23 cellular contexts compared by ENCODE assay signal in the genomic region with DNA sequence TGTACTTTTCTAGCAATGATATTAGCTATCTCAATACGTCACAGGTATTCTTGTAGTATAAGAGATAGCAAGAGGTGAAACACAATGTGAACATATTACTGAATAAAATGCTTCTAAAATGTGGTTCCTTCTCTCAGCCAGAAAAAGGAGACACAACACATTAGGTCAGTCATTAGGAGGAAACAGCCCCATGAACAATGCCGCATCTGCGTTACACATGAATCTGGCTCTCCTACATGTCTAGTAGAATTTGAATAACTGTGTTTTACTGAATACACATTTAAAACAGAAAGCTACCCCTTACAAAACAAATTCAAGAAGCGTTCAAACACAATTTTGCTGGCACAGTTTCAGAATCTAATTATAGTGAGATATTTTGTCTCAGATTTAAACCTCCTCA. TPM values are rescaled to one million over a fixed set of nuclear protein-coding genes. Genes with fewer than 3 reads are reported as not detected.
A peak's percentile ranks its signal among the peaks of the same experiment; 100 is the strongest.
DNase-seq lines count a peak whose midpoint lies in the region; ATAC-seq and TF ChIP-seq lines count a peak whose summit lies in the region.
"Had no signal": no experiment of that assay in that cellular context is flagged by ENCODE, and none has a peak within 500 bp of the region (broad histone marks: within the 10 kb centered on the region; RNA-seq: fewer than 3 reads in every experiment).

No MANE protein-coding gene starts in this region.

- H3K4me3 Mint-ChIP-seq in T-helper 17 cell (peak overlapping the region; percentile 70), endodermal cell (no peak overlapping the region)
- H3K4me3 Mint-ChIP-seq: activated CD4-positive, alpha-beta T cell treated with anti-CD3 and anti-CD28 coated beads for 36 hours; stimulated activated memory B cell treated with anti-CD40 and anti-IgM and Interleukin-4, amounts not matched to agents 10 μg/mL and 1 μg/mL and 100 μg/mL, for 72 hours had no signal

- DNase-seq in NCI-H1436 (lab: John Stamatoyannopoulos, UW) (peak; percentile 8), NCI-H1436 treated with DMSO at 0.1 percent for 48 hours (lab: John Stamatoyannopoulos, UW) (no peak), NCI-H1105 treated with DMSO at 0.1 percent for 48 hours (lab: John Stamatoyannopoulos, UW) (peak; percentile 65), T-helper 17 cell (no peak), mesenchymal stem cell (no peak), SHP77 treated with DMSO at 0.1 percent for 48 hours (lab: John Stamatoyannopoulos, UW) (no peak), KBM-7 (no peak), endodermal cell (no peak)
- DNase-seq: 8988T; activated CD4-positive, alpha-beta T cell treated with anti-CD3 and anti-CD28 coated beads for 36 hours; activated CD8-positive, alpha-beta memory T cell treated with anti-CD3 and anti-CD28 coated beads, Interleukin-2, amount 50 U/mL, for 4 hours; activated naive CD4-positive, alpha-beta T cell; cortex of kidney; left colon; NCI-H146; NCI-H524 treated with DMSO at 0.1 percent for 48 hours; right cardiac atrium; stimulated activated CD4-positive, alpha-beta T cell treated with anti-CD3 and anti-CD28 coated beads, Interleukin-15, amount 100 ng/mL, for 24 hours; T1000 had no signal

- H2AK5ac ChIP-seq in mesenchymal stem cell (ENCODE audit: low read length, severe bottlenecking) = no peak overlapping the region

- no peak overlapping the region for H3K23ac ChIP-seq in mesenchymal stem cell (ENCODE audit: low read length in 2 of 2)

- no peak overlapping the region for H3K4me2 ChIP-seq in mesenchymal stem cell (ENCODE audit: low read length, poor library complexity, severe bottlenecking)
- H3K4me2 ChIP-seq: BLaER1 treated with 17β-estradiol and CSF1 and Interleukin-3, amounts not matched to agents 10 nM and 100 nM had no signal

- H3K4me1 Mint-ChIP-seq in T-helper 17 cell (peaks cover 24% of the 10 kb centered on the region), endodermal cell (peaks cover 13% of the 10 kb centered on the region)
- H3K4me1 Mint-ChIP-seq: stimulated activated memory B cell treated with anti-CD40 and anti-IgM and Interleukin-4, amounts not matched to agents 10 μg/mL and 1 μg/mL and 100 μg/mL, for 72 hours had no signal

- H3K4ac ChIP-seq in mesenchymal stem cell (ENCODE audit: low read depth in 1 of 2, low read length in 2 of 2) = no peak overlapping the region

- no peak overlapping the region for H2BK15ac ChIP-seq in mesenchymal stem cell (ENCODE audit: low read depth, poor library complexity, severe bottlenecking)

- no peak overlapping the region for H2BK120ac ChIP-seq in mesenchymal stem cell (ENCODE audit: low read depth, low read length)

- no peak overlapping the region for H2AFZ ChIP-seq in mesenchymal stem cell (ENCODE audit: low read depth, low read length)

- TF ChIP-seq CTCF in endodermal cell (conservative IDR thresholded peaks at IDR 0.05) = no peak

- no peaks in the 10 kb centered on the region for H3K9me3 Mint-ChIP-seq in endodermal cell
- H3K9me3 Mint-ChIP-seq: stimulated activated memory B cell treated with anti-CD40 and anti-IgM and Interleukin-4, amounts not matched to agents 10 μg/mL and 1 μg/mL and 100 μg/mL, for 72 hours had no signal

- H2BK12ac ChIP-seq in mesenchymal stem cell (ENCODE audit: low read length in 2 of 2) = no peak overlapping the region

- no peak overlapping the region for H4K91ac ChIP-seq in mesenchymal stem cell (ENCODE audit: low read length)

- H3K4me1 ChIP-seq in mesenchymal stem cell (ENCODE audit: control insufficient read depth, insufficient read depth, low read depth, low read length) (no peaks in the 10 kb centered on the region), endodermal cell (ENCODE audit: control insufficient read depth, insufficient read depth, low read length) (no peaks in the 10 kb centered on the region)
- H3K4me1 ChIP-seq: BLaER1 treated with 17β-estradiol and CSF1 and Interleukin-3, amounts not matched to agents 10 nM and 100 nM; tibial nerve had no signal

- no peaks in the 10 kb centered on the region for H3K79me1 ChIP-seq in mesenchymal stem cell (replicated peaks; ENCODE audit: low read length, poor library complexity, severe bottlenecking)

- H3K9me3 ChIP-seq in T-helper 17 cell (ENCODE audit: control insufficient read depth, low read length, poor library complexity, severe bottlenecking) (no peaks in the 10 kb centered on the region), mesenchymal stem cell (ENCODE audit: control insufficient read depth, low read length) (no peaks in the 10 kb centered on the region), endodermal cell (ENCODE audit: control insufficient read depth, low read length) (no peaks in the 10 kb centered on the region)
- H3K9me3 ChIP-seq: BLaER1 treated with 17β-estradiol and CSF1 and Interleukin-3, amounts not matched to agents 10 nM and 100 nM; gastroesophageal sphincter; tibial nerve had no signal

- H3K4me3 ChIP-seq in mesenchymal stem cell (ENCODE audit: insufficient read depth in 1 of 2, low read depth in 1 of 2, low read length in 2 of 2) = no peak overlapping the region
- no peak overlapping the region for H3K4me3 ChIP-seq in endodermal cell (ENCODE audit: low read length)
- H3K4me3 ChIP-seq: BLaER1 treated with 17β-estradiol and CSF1 and Interleukin-3, amounts not matched to agents 10 nM and 100 nM; gastroesophageal sphincter; tibial nerve had no signal

- peaks cover 4% of the 10 kb centered on the region for H3K36me3 Mint-ChIP-seq in T-helper 17 cell (ENCODE audit: low read depth)
- no peaks in the 10 kb centered on the region for H3K36me3 Mint-ChIP-seq in endodermal cell (ENCODE audit: low read depth)

- H3K27ac ChIP-seq in mesenchymal stem cell (ENCODE audit: low read length, poor library complexity, severe bottlenecking) (no peak overlapping the region), endodermal cell (ENCODE audit: low read depth, low read length) (no peak overlapping the region)
- H3K27ac ChIP-seq: BLaER1 treated with 17β-estradiol and CSF1 and Interleukin-3, amounts not matched to agents 10 nM and 100 nM; gastroesophageal sphincter; tibial nerve had no signal

- no peaks in the 10 kb centered on the region for H3K27me3 ChIP-seq in mesenchymal stem cell (ENCODE audit: control insufficient read depth in 1 of 2, insufficient read depth in 1 of 2, low read length in 2 of 2)
- no peaks in the 10 kb centered on the region for H3K27me3 ChIP-seq in endodermal cell (ENCODE audit: control insufficient read depth, insufficient read depth, low read length, poor library complexity, severe bottlenecking)
- H3K27me3 ChIP-seq: BLaER1 treated with 17β-estradiol and CSF1 and Interleukin-3, amounts not matched to agents 10 nM and 100 nM; gastroesophageal sphincter; tibial nerve had no signal

- peak overlapping the region; percentile 57 for H3K9ac ChIP-seq in mesenchymal stem cell (ENCODE audit: low read length)
- no peak overlapping the region for H3K9ac ChIP-seq in endodermal cell (ENCODE audit: extremely low read depth, low read length, poor library complexity, severe bottlenecking)
- H3K9ac ChIP-seq: BLaER1 treated with 17β-estradiol and CSF1 and Interleukin-3, amounts not matched to agents 10 nM and 100 nM had no signal

- no peak overlapping the region for H3K18ac ChIP-seq in mesenchymal stem cell (ENCODE audit: low read depth in 1 of 2, low read length in 2 of 2)

- H3K27ac Mint-ChIP-seq in T-helper 17 cell (no peak overlapping the region), endodermal cell (no peak overlapping the region)
- H3K27ac Mint-ChIP-seq: activated CD4-positive, alpha-beta T cell treated with anti-CD3 and anti-CD28 coated beads for 36 hours; stimulated activated memory B cell treated with anti-CD40 and anti-IgM and Interleukin-4, amounts not matched to agents 10 μg/mL and 1 μg/mL and 100 μg/mL, for 72 hours had no signal

- H3K14ac ChIP-seq in mesenchymal stem cell (ENCODE audit: low read length in 2 of 2) = no peak overlapping the region

- H3K36me3 ChIP-seq in mesenchymal stem cell (ENCODE audit: control insufficient read depth in 1 of 2, insufficient read depth in 2 of 2, low read depth in 1 of 2, low read length in 2 of 2) (no peaks in the 10 kb centered on the region), endodermal cell (ENCODE audit: control insufficient read depth, insufficient read depth, low read length) (no peaks in the 10 kb centered on the region)
- H3K36me3 ChIP-seq: BLaER1 treated with 17β-estradiol and CSF1 and Interleukin-3, amounts not matched to agents 10 nM and 100 nM; gastroesophageal sphincter; tibial nerve had no signal

- ATAC-seq in T-helper 17 cell = no peak
- ATAC-seq: activated CD4-positive, alpha-beta T cell treated with anti-CD3 and anti-CD28 coated beads for 36 hours; gastroesophageal sphincter; left colon; right cardiac atrium; stimulated activated memory B cell treated with anti-CD40 and anti-IgM and Interleukin-4, amounts not matched to agents 10 μg/mL and 1 μg/mL and 100 μg/mL, for 72 hours had no signal

- H2BK5ac ChIP-seq in mesenchymal stem cell (ENCODE audit: low read depth, low read length, poor library complexity, severe bottlenecking) = no peak overlapping the region

- WGBS in mesenchymal stem cell = 100% methylated on average over 1 of the region's 4 CpGs
- 91% methylated on average over 3 of the region's 4 CpGs; no CpG with 5 or more reads in 1 of the 2 experiments for WGBS in endodermal cell (ENCODE audit: insufficient coverage in 1 of 2, insufficient read length in 1 of 2), 2 experiments

- H3K27me3 Mint-ChIP-seq in T-helper 17 cell (peaks cover 32% of the 10 kb centered on the region), endodermal cell (ENCODE audit: insufficient read depth) (no peaks in the 10 kb centered on the region)
- H3K27me3 Mint-ChIP-seq: stimulated activated memory B cell treated with anti-CD40 and anti-IgM and Interleukin-4, amounts not matched to agents 10 μg/mL and 1 μg/mL and 100 μg/mL, for 72 hours had no signal

- H4K8ac ChIP-seq in mesenchymal stem cell (ENCODE audit: low read length) = no peak overlapping the region

- in situ Hi-C loops in KBM-7 (cut with MboI; ENCODE audit: low pct_unique_long_range_greater_than_20kb, low sequenced_read_pairs) = loop anchor here (25.0 kb wide), 1 partner anchor 866 kb away; no protein-coding TSS in a partner anchor

RNA-seq across cellular contexts. Expression of a gene that starts 51.7 kb away (rescaled TPM):
- total RNA-seq in T-helper 17 cell (1 to 10 TPM; 1.1 to 1.9 TPM), endodermal cell (10 to 100 TPM; 23.8 to 47.6 TPM)
- 4.8 TPM for polyA plus RNA-seq in mesenchymal stem cell (2013, experiment 1 of 2)
- 4.2 TPM for polyA plus RNA-seq in mesenchymal stem cell (2013, experiment 2 of 2)
- polyA plus RNA-seq in endodermal cell (2013, experiment 1 of 2) = 18.2 TPM
- polyA plus RNA-seq in endodermal cell (2013, experiment 2 of 2) = 17.8 TPM

RNA-seq across cellular contexts. Expression of a gene that starts 52.9 kb away (rescaled TPM):
- total RNA-seq in T-helper 17 cell (10 to 100 TPM; 50.5 to 53.9 TPM), endodermal cell (10 to 100 TPM; 51.4 to 69.2 TPM)
- polyA plus RNA-seq in mesenchymal stem cell (2013, experiment 1 of 2) = 8.2 TPM
- 8.1 TPM for polyA plus RNA-seq in mesenchymal stem cell (2013, experiment 2 of 2)
- 40.8 TPM for polyA plus RNA-seq in endodermal cell (2013, experiment 1 of 2)
- polyA plus RNA-seq in endodermal cell (2013, experiment 2 of 2) = 41.2 TPM

Comparison
In these comparisons a context has a peak if more than half of its experiments do, and no peak if none do; other contexts are left out.
1. DNase-seq: peak in NCI-H1436 (single experiment) and NCI-H1105 treated with DMSO at 0.1 percent for 48 hours (single experiment); none in NCI-H1436 treated with DMSO at 0.1 percent for 48 hours (single experiment), T-helper 17 cell (0 of 3), mesenchymal stem cell (single experiment), SHP77 treated with DMSO at 0.1 percent for 48 hours (single experiment), KBM-7 (single experiment) and endodermal cell (single experiment).
2. RNA of a gene that starts 51.7 kb away (total RNA-seq): 23.8 to 47.6 TPM in endodermal cell; 1.1 to 1.9 TPM in T-helper 17 cell; every median in the first group is over 4 times any median in the second.